In the genomic region with DNA sequence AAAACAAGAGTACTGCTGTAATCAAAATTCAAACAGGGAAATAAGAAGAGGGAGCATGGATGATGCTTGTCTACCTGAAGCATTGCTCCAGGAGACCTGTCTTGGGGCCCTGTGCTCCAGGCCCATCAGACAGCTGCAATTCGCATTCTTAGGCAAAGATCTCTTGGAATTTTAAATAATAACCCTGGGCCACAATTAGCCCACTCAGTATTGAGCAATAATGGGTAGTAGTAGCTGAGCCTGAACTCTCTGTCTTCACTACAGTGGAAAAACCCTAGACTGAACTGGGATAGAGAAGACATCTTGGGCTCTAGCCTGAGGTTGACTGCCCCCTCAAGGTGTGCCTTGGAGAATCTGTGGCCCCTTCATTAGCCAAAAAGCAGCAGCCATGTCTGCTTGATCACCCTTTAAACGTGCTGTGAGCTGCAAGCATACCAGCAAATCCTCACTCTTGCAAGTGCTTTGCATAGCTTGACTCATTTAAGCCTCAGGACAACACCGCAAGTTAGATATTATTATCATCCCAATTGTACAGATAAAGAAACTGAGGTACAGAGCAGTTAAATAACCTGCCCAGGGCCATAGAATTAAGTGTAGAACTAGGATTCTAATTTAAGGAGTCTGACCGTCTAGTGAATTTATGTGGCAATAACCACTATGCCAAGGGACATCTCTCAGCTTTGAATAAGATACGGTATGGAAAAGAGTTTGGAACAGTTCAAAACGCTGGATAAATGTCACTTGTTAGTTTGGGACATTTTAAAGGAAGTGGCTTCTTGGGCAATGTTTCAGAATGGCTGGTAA, we compare ENCODE assay signal across 2 cellular contexts.
TF ChIP-seq lines count a peak whose summit lies in the region.

No MANE protein-coding gene starts in this region.

TF ChIP-seq in HepG2, 621 proteins besides CTCF, POLR2A, EP300 and RAD21:
- TF ChIP-seq CEBPB (IDR thresholded peaks at IDR 0.05; ENCODE audit: borderline replicate concordance, low read depth, low read length) = peak; percentile 65
- no peak for TF ChIP-seq ZXDC (CRISPR knock-in tag; IDR thresholded peaks at IDR 0.05)

TF ChIP-seq in K562, 482 proteins besides CTCF, POLR2A, EP300 and RAD21:
- TF ChIP-seq CEBPB (tag; IDR thresholded peaks at IDR 0.05) (peak; percentile 26; the same call in 1 of the 2 replicates), HMG20A (CRISPR knock-in tag; conservative IDR thresholded peaks at IDR 0.05) (no peak)
